Comparison of ENCODE assay signal across 25 cellular contexts in genomic region chr12:69580074-69580473, GRCh38. TPM values are rescaled to one million over a fixed set of nuclear protein-coding genes. Genes with fewer than 3 reads are reported as not detected.
"Had no signal": no experiment of that assay in that cellular context is flagged by ENCODE, and none has a peak within 500 bp of the region (broad histone marks: within the 10 kb centered on the region; RNA-seq: fewer than 3 reads in every experiment).

No MANE protein-coding gene starts in this region.

- H3K4me3 Mint-ChIP-seq: activated CD4-positive, alpha-beta memory T cell treated with anti-CD3 and anti-CD28 coated beads, Interleukin-2, amount 10 ng/mL, durations not matched to agents 7 days and 5 days; activated naive CD8-positive, alpha-beta T cell; activated T-helper 1 cell treated with anti-CD3 and anti-CD28 coated beads, Interleukin-12 subunit alpha, Interleukin-12 subunit beta, Interleukin-2, Interleukin-4 antibody, amounts not matched to agents 30 ng/mL and 10 ng/mL and 1 ng/mL, durations not matched to agents 14 hours and 24 hours and 36 hours; naive thymus-derived CD8-positive, alpha-beta T cell had no signal

- H3K9me3 ChIP-seq: adrenal gland, esophagus muscularis mucosa, left ventricle myocardium inferior, neutrophil, ovary, psoas muscle, right atrium auricular region, thyroid gland had no signal

- FAIRE-seq: astrocyte, colon, frontal cortex had no signal

- H3K27ac ChIP-seq: adrenal gland, esophagus muscularis mucosa, left ventricle myocardium inferior, neutrophil, ovary, psoas muscle, right atrium auricular region, thyroid gland had no signal

- H3K36me3 ChIP-seq: ovary, thyroid gland had no signal

- H3K9me3 Mint-ChIP-seq: activated CD4-positive, alpha-beta memory T cell treated with anti-CD3 and anti-CD28 coated beads, Interleukin-2, amount 10 ng/mL, durations not matched to agents 7 days and 5 days; activated T-helper 1 cell treated with anti-CD3 and anti-CD28 coated beads, Interleukin-12 subunit alpha, Interleukin-12 subunit beta, Interleukin-2, Interleukin-4 antibody, amounts not matched to agents 30 ng/mL and 10 ng/mL and 1 ng/mL, durations not matched to agents 14 hours and 24 hours and 36 hours; naive thymus-derived CD8-positive, alpha-beta T cell had no signal

- H3K27me3 ChIP-seq: adrenal gland, esophagus muscularis mucosa, neutrophil, ovary, right atrium auricular region, thyroid gland had no signal

- H3K36me3 Mint-ChIP-seq: activated naive CD8-positive, alpha-beta T cell had no signal

- H3K27me3 Mint-ChIP-seq: activated CD4-positive, alpha-beta memory T cell treated with anti-CD3 and anti-CD28 coated beads, Interleukin-2, amount 10 ng/mL, durations not matched to agents 7 days and 5 days; activated naive CD8-positive, alpha-beta T cell; naive thymus-derived CD8-positive, alpha-beta T cell had no signal

- DNase-seq: activated CD4-positive, alpha-beta memory T cell treated with anti-CD3 and anti-CD28 coated beads, Interleukin-2, amount 10 ng/mL, durations not matched to agents 7 days and 5 days; activated CD4-positive, alpha-beta T cell treated with anti-CD3 and anti-CD28 coated beads for 48 hours; activated gamma-delta T cell treated with Interleukin-2 at 50 U/mL for 16 hours; adrenal gland; central memory CD4-positive, alpha-beta T cell; hippocampal formation; left ventricle myocardium inferior; naive thymus-derived CD8-positive, alpha-beta T cell; ovary; psoas muscle; stimulated activated CD4-positive, alpha-beta T cell treated with anti-CD3 and anti-CD28 coated beads, Interleukin-2, amount 100 ng/mL, for 24 hours; T-helper 1 cell; T1000; thyroid gland had no signal

- H3K27ac Mint-ChIP-seq: activated CD4-positive, alpha-beta memory T cell treated with anti-CD3 and anti-CD28 coated beads, Interleukin-2, amount 10 ng/mL, durations not matched to agents 7 days and 5 days; activated naive CD8-positive, alpha-beta T cell; activated T-helper 1 cell treated with anti-CD3 and anti-CD28 coated beads, Interleukin-12 subunit alpha, Interleukin-12 subunit beta, Interleukin-2, Interleukin-4 antibody, amounts not matched to agents 30 ng/mL and 10 ng/mL and 1 ng/mL, durations not matched to agents 14 hours and 24 hours and 36 hours had no signal

- H3K4me1 ChIP-seq: adrenal gland, psoas muscle, thyroid gland had no signal

- H3K4me3 ChIP-seq: adrenal gland, esophagus muscularis mucosa, left ventricle myocardium inferior, ovary, psoas muscle, right atrium auricular region, thyroid gland had no signal

- ATAC-seq: naive thymus-derived CD8-positive, alpha-beta T cell; psoas muscle had no signal

RNA-seq across cellular contexts. Expression of gene LRRC10, which starts 30.6 kb away (rescaled TPM):
- total RNA-seq: activated CD4-positive, alpha-beta memory T cell treated with anti-CD3 and anti-CD28 coated beads, Interleukin-2, amount 10 ng/mL, durations not matched to agents 7 days and 5 days; activated T-helper 1 cell treated with anti-CD3 and anti-CD28 coated beads, Interleukin-12 subunit alpha, Interleukin-12 subunit beta, Interleukin-2, Interleukin-4 antibody, amounts not matched to agents 30 ng/mL and 10 ng/mL and 1 ng/mL, durations not matched to agents 14 hours and 24 hours and 36 hours; adrenal gland; astrocyte; esophagus muscularis mucosa; frontal cortex; lung microvascular endothelial cell; naive thymus-derived CD8-positive, alpha-beta T cell; ovary; psoas muscle; subcutaneous adipose tissue; thyroid gland; ureter had no signal
- polyA plus RNA-seq: adrenal gland; naive thymus-derived CD8-positive, alpha-beta T cell; ovary had no signal
